9 cellular contexts compared by ENCODE assay signal in genomic region chr18:77899972-77900754, GRCh38.
DNase-seq lines count a peak whose midpoint lies in the region; ATAC-seq, FAIRE-seq and TF ChIP-seq lines count a peak whose summit lies in the region.
"Had no signal": no experiment of that assay in that cellular context is flagged by ENCODE, and none has a peak within 500 bp of the region (broad histone marks: within the 10 kb centered on the region; RNA-seq: fewer than 3 reads in every experiment).

No MANE protein-coding gene starts in this region.

- TF ChIP-seq CTCF in astrocyte of the cerebellum (IDR thresholded peaks at IDR 0.05; ENCODE audit: low read depth, low read length, missing control alignments) = peak; percentile 74

- H3K27ac Mint-ChIP-seq in T-helper 17 cell = no peak overlapping the region

- no peaks in the 10 kb centered on the region for H3K9me3 ChIP-seq in T-helper 17 cell (ENCODE audit: control insufficient read depth, low read length, poor library complexity, severe bottlenecking)

- H3K4me3 Mint-ChIP-seq in T-helper 17 cell = peak overlapping the region; percentile 49

- DNase-seq in DMS153 (lab: John Stamatoyannopoulos, UW) (peak; percentile 38), HUDEP-2 (lab: John Stamatoyannopoulos, UW; ENCODE audit: unreplicated experiment in 76 of 76) (peak in 41 of 76 experiments; percentile 0 to 69 (median 18)), T-helper 17 cell (peak; percentile 39 to 44 (median 42)), astrocyte of the cerebellum (ENCODE audit: low read depth) (no peak), iPS-NIHi7 (ENCODE audit: extremely low spot score) (peak; percentile 58), RCC 7860 (ENCODE audit: low spot score) (no peak)
- DNase-seq in stimulated activated CD4-positive, alpha-beta T cell treated with anti-CD3 and anti-CD28 coated beads, Interleukin-1b, Interleukin-23, amount 100 ng/mL, for 24 hours (ENCODE audit: low read depth in 4 of 4, low spot score in 1 of 4) = peak; percentile 7 to 35 (median 26)

- in situ Hi-C loops in astrocyte of the cerebellum (cut with HindIII; ENCODE audit: low sequenced_read_pairs) = no loop called here

- peak; percentile 100 for ATAC-seq in GM21423 (IDR thresholded peaks at IDR 0.05; ENCODE audit: unreplicated experiment)
- ATAC-seq in T-helper 17 cell = peak; percentile 97

- peaks cover 15% of the 10 kb centered on the region for H3K27me3 Mint-ChIP-seq in T-helper 17 cell

- peaks cover 5% of the 10 kb centered on the region for H3K4me1 Mint-ChIP-seq in T-helper 17 cell

- H3K4me3 ChIP-seq in astrocyte of the cerebellum (ENCODE audit: low read depth, low read length) = peak overlapping the region; percentile 28

- FAIRE-seq in RCC 7860 (lab: Jason Lieb, UNC) = no peak
- FAIRE-seq: TTC549 had no signal

- no peaks in the 10 kb centered on the region for H3K36me3 Mint-ChIP-seq in T-helper 17 cell (ENCODE audit: low read depth)

Comparison
In these comparisons a context has a peak if more than half of its experiments do, and no peak if none do; other contexts are left out.
1. DNase-seq: peak in DMS153 (single experiment), HUDEP-2 (41 of 76), T-helper 17 cell (3 of 3), iPS-NIHi7 (single experiment) and stimulated activated CD4-positive, alpha-beta T cell treated with anti-CD3 and anti-CD28 coated beads, Interleukin-1b, Interleukin-23, amount 100 ng/mL, for 24 hours (4 of 4); none in astrocyte of the cerebellum (single experiment) and RCC 7860 (single experiment).